Comparison of ENCODE assay signal across 27 cellular contexts in genomic region chr6:104644848-104645247, GRCh38.
"Had no signal": no experiment of that assay in that cellular context is flagged by ENCODE, and none has a peak within 500 bp of the region (broad histone marks: within the 10 kb centered on the region; RNA-seq: fewer than 3 reads in every experiment).

No MANE protein-coding gene starts in this region.

- H3K9me3 ChIP-seq: colonic mucosa, esophagus squamous epithelium, neutrophil, pancreas, right lobe of liver, suprapubic skin, transverse colon had no signal

- H3K36me3 ChIP-seq: colonic mucosa, esophagus squamous epithelium, neutrophil, pancreas, right lobe of liver, suprapubic skin, transverse colon had no signal

- H3K27me3 Mint-ChIP-seq: dendritic cell treated with granulocyte-macrophage colony-stimulating factor and Interleukin-4, amounts not matched to agents 40 ng/mL and 50 ng/mL, for 4 days; stimulated activated naive B cell treated with anti-CD40 and anti-IgM and Interleukin-4, amounts not matched to agents 10 μg/mL and 1 μg/mL and 100 μg/mL, for 72 hours had no signal

- H3K36me3 Mint-ChIP-seq: naive thymus-derived CD8-positive, alpha-beta T cell; stimulated activated naive B cell treated with anti-CD40 and anti-IgM and Interleukin-4, amounts not matched to agents 10 μg/mL and 1 μg/mL and 100 μg/mL, for 72 hours had no signal

- H3K4me3 Mint-ChIP-seq: dendritic cell treated with granulocyte-macrophage colony-stimulating factor and Interleukin-4, amounts not matched to agents 40 ng/mL and 50 ng/mL, for 4 days; immature natural killer cell; naive thymus-derived CD8-positive, alpha-beta T cell; neural crest cell; stimulated activated naive B cell treated with anti-CD40 and anti-IgM and Interleukin-4, amounts not matched to agents 10 μg/mL and 1 μg/mL and 100 μg/mL, for 72 hours; stimulated activated naive CD8-positive, alpha-beta T cell treated with anti-CD3 and anti-CD28 coated beads, Interleukin-15, amount 100 ng/mL, for 72 hours had no signal

- H3K4me1 ChIP-seq: colonic mucosa, pancreas, right lobe of liver, transverse colon had no signal

- H3K4me3 ChIP-seq: colonic mucosa, esophagus squamous epithelium, pancreas, right lobe of liver, suprapubic skin, transverse colon had no signal

- H3K4me1 Mint-ChIP-seq: immature natural killer cell; neural crest cell; stimulated activated naive CD8-positive, alpha-beta T cell treated with anti-CD3 and anti-CD28 coated beads, Interleukin-15, amount 100 ng/mL, for 72 hours had no signal

- H3K9me3 Mint-ChIP-seq: dendritic cell treated with granulocyte-macrophage colony-stimulating factor and Interleukin-4, amounts not matched to agents 40 ng/mL and 50 ng/mL, for 4 days; naive thymus-derived CD8-positive, alpha-beta T cell; neural crest cell; stimulated activated naive B cell treated with anti-CD40 and anti-IgM and Interleukin-4, amounts not matched to agents 10 μg/mL and 1 μg/mL and 100 μg/mL, for 72 hours; stimulated activated naive CD8-positive, alpha-beta T cell treated with anti-CD3 and anti-CD28 coated beads, Interleukin-15, amount 100 ng/mL, for 72 hours had no signal

- H3K27ac ChIP-seq: colonic mucosa, neutrophil, pancreas, right lobe of liver, suprapubic skin, transverse colon had no signal

- DNase-seq: central memory CD4-positive, alpha-beta T cell; colonic mucosa; effector memory CD4-positive, alpha-beta T cell; erythroblast; esophagus squamous epithelium; foreskin melanocyte; hypothalamus; immature natural killer cell; islet precursor cell; kidney glomerular epithelial cell; left colon; left ventricle myocardium superior; mammary epithelial cell; mesendoderm; naive thymus-derived CD8-positive, alpha-beta T cell; pancreas; right lobe of liver; small intestine; stimulated activated CD4-positive, alpha-beta T cell treated with anti-CD3 and anti-CD28 coated beads, Interleukin-15, amount 100 ng/mL, for 24 hours; stimulated activated CD4-positive, alpha-beta T cell treated with anti-CD3 and anti-CD28 coated beads, Interleukin-2, amount 100 ng/mL, for 48 hours; stimulated activated naive B cell treated with anti-CD40 and anti-IgM and Interleukin-4, amounts not matched to agents 10 μg/mL and 1 μg/mL and 100 μg/mL, for 72 hours; stimulated activated naive CD8-positive, alpha-beta T cell treated with anti-CD3 and anti-CD28 coated beads, Interleukin-15, amount 100 ng/mL, for 72 hours; transverse colon had no signal

- H3K27me3 ChIP-seq: colonic mucosa, esophagus squamous epithelium, neutrophil, pancreas, right lobe of liver, suprapubic skin, transverse colon had no signal

- H3K27ac Mint-ChIP-seq: dendritic cell treated with granulocyte-macrophage colony-stimulating factor and Interleukin-4, amounts not matched to agents 40 ng/mL and 50 ng/mL, for 4 days; immature natural killer cell; naive thymus-derived CD8-positive, alpha-beta T cell; stimulated activated naive B cell treated with anti-CD40 and anti-IgM and Interleukin-4, amounts not matched to agents 10 μg/mL and 1 μg/mL and 100 μg/mL, for 72 hours; stimulated activated naive CD8-positive, alpha-beta T cell treated with anti-CD3 and anti-CD28 coated beads, Interleukin-15, amount 100 ng/mL, for 72 hours had no signal
